In genomic region chr1:42738678-42739226, GRCh38 we compare ENCODE assay signal across 31 cellular contexts. TPM values are rescaled to one million over a fixed set of nuclear protein-coding genes. Genes with fewer than 3 reads are reported as not detected.
A peak's percentile ranks its signal among the peaks of the same experiment; 100 is the strongest.
DNase-seq lines count a peak whose midpoint lies in the region; FAIRE-seq and TF ChIP-seq lines count a peak whose summit lies in the region.
"Had no signal": no experiment of that assay in that cellular context is flagged by ENCODE, and none has a peak within 500 bp of the region (broad histone marks: within the 10 kb centered on the region; RNA-seq: fewer than 3 reads in every experiment).

No MANE protein-coding gene starts in this region.

- H3K36me3 Mint-ChIP-seq in activated T-helper 1 cell treated with anti-CD3 and anti-CD28 coated beads, Interleukin-12 subunit alpha, Interleukin-12 subunit beta, Interleukin-2, Interleukin-4 antibody, amounts not matched to agents 30 ng/mL and 10 ng/mL and 1 ng/mL, durations not matched to agents 14 hours and 24 hours and 36 hours (ENCODE audit: low read depth) = no peaks in the 10 kb centered on the region
- H3K36me3 Mint-ChIP-seq: CD8-positive, alpha-beta T cell had no signal

- H4K20me1 ChIP-seq in H1 (replicated peaks in 1 of 2; ENCODE audit: control insufficient read depth in 1 of 2, insufficient read depth in 2 of 2, low read length in 2 of 2) = peaks cover 0 to 4% of the 10 kb centered on the region in 2 experiments
- H4K20me1 ChIP-seq in osteoblast (ENCODE audit: insufficient read depth, low read length) = no peaks in the 10 kb centered on the region

- TF ChIP-seq CTCF in GM20000 (IDR thresholded peaks at IDR 0.05; ENCODE audit: extremely low read depth, missing control alignments) = no peak
- no peak for TF ChIP-seq CTCF in H1 (IDR thresholded peaks at IDR 0.05; ENCODE audit: control extremely low read depth in 1 of 3, insufficient read depth in 1 of 3, low read depth in 1 of 3, low read length in 3 of 3)
- no peak for TF ChIP-seq CTCF in osteoblast (IDR thresholded peaks at IDR 0.05; ENCODE audit: extremely low read depth, low read depth, low read length)

- peaks cover 6% of the 10 kb centered on the region for H3K4me1 Mint-ChIP-seq in activated T-helper 1 cell treated with anti-CD3 and anti-CD28 coated beads, Interleukin-12 subunit alpha, Interleukin-12 subunit beta, Interleukin-2, Interleukin-4 antibody, amounts not matched to agents 30 ng/mL and 10 ng/mL and 1 ng/mL, durations not matched to agents 14 hours and 24 hours and 36 hours (ENCODE audit: low read depth)

- H3K36me3 ChIP-seq in H1 (ENCODE audit: control insufficient read depth in 2 of 4, insufficient read depth in 4 of 4, low read length in 3 of 4) (no peaks in the 10 kb centered on the region), osteoblast (ENCODE audit: insufficient read depth, low read length) (no peaks in the 10 kb centered on the region)

- H3K4me3 ChIP-seq in H1 (ENCODE audit: extremely low read depth in 1 of 4, insufficient read depth in 2 of 4, low read depth in 3 of 4, low read length in 4 of 4) (no peak overlapping the region), osteoblast (ENCODE audit: insufficient read depth, low read length) (no peak overlapping the region)
- H3K4me3 ChIP-seq: A549, GM12878, K562, PC-9 had no signal

- peaks cover 0 to 40% (median 28%) of the 10 kb centered on the region in 4 experiments; a peak in 6 of 7 replicates for H3K4me1 ChIP-seq in H1 (replicated peaks in 1 of 4; ENCODE audit: control insufficient read depth in 3 of 4, insufficient read depth in 4 of 4, low read length in 3 of 4)
- H3K4me1 ChIP-seq in osteoblast (ENCODE audit: insufficient read depth, low read length) = no peaks in the 10 kb centered on the region
- H3K4me1 ChIP-seq: A549 had no signal

- peaks cover 5% of the 10 kb centered on the region; the same call in 1 of the 2 replicates for H3K23me2 ChIP-seq in H1 (ENCODE audit: low read depth, low read length)

- H3K27ac ChIP-seq in H1 (ENCODE audit: low read depth, low read length) (no peak overlapping the region), osteoblast (ENCODE audit: low read depth, low read length) (no peak overlapping the region)
- H3K27ac ChIP-seq: A549, PC-9 had no signal

- H3K4ac ChIP-seq in H1 (replicated peaks; ENCODE audit: insufficient read length, low read depth, low read length) = no peak overlapping the region

- H4K91ac ChIP-seq in H1 (replicated peaks; ENCODE audit: insufficient read length, low read length) = peak overlapping the region; percentile 16

- H2BK5ac ChIP-seq in H1 (ENCODE audit: low read depth, low read length) = peak overlapping the region; percentile 78; the same call in 1 of the 2 replicates

- H3K4me3 Mint-ChIP-seq in activated T-helper 1 cell treated with anti-CD3 and anti-CD28 coated beads, Interleukin-12 subunit alpha, Interleukin-12 subunit beta, Interleukin-2, Interleukin-4 antibody, amounts not matched to agents 30 ng/mL and 10 ng/mL and 1 ng/mL, durations not matched to agents 14 hours and 24 hours and 36 hours = no peak overlapping the region
- H3K4me3 Mint-ChIP-seq: CD8-positive, alpha-beta T cell had no signal

- POLR2A ChIA-PET in H1 (lab: Charles Lee; ENCODE audit: partially characterized antibody) = interaction anchor here (0.5 to 2.2 kb wide), 2 partner anchors 57 to 80 kb away, joined by 3 to 7 read pairs; partner anchors contain the start of gene YBX1

- H2AFZ ChIP-seq in H1 (ENCODE audit: low read length) (no peak overlapping the region), osteoblast (ENCODE audit: low read length) (no peak overlapping the region)
- H2AFZ ChIP-seq: PC-9 had no signal

- no peak for TF ChIP-seq EP300 in H1 (IDR thresholded peaks at IDR 0.05; ENCODE audit: borderline replicate concordance in 1 of 2, low read depth in 2 of 2, low read length in 2 of 2)

- no peak for TF ChIP-seq POLR2A in H1 (IDR thresholded peaks at IDR 0.05; ENCODE audit: control extremely low read depth in 1 of 2, low read depth in 2 of 2, low read length in 2 of 2)

- no peak overlapping the region for H2BK15ac ChIP-seq in H1 (ENCODE audit: low read length)

- H3K79me2 ChIP-seq in H1 (ENCODE audit: control insufficient read depth in 1 of 2, insufficient read depth in 2 of 2, low read length in 2 of 2) = no peaks in the 10 kb centered on the region
- no peaks in the 10 kb centered on the region for H3K79me2 ChIP-seq in osteoblast (ENCODE audit: insufficient read depth, low read length)

- peaks cover 3% of the 10 kb centered on the region; the same call in 1 of the 2 replicates for H3K79me1 ChIP-seq in H1 (ENCODE audit: low read depth, low read length)

- no peak overlapping the region for H3K23ac ChIP-seq in H1 (ENCODE audit: insufficient read length)

- H3K56ac ChIP-seq in H1 (replicated peaks; ENCODE audit: insufficient read length, low read depth, low read length) = no peak overlapping the region

- CTCF ChIA-PET in H1 (lab: Charles Lee; ENCODE audit: partially characterized antibody) = interaction anchor here (0.6 to 1.2 kb wide), 5 partner anchors 9 to 48 kb away, joined by 3 read pairs; no protein-coding TSS in a partner anchor

- H3K27me3 Mint-ChIP-seq in activated T-helper 1 cell treated with anti-CD3 and anti-CD28 coated beads, Interleukin-12 subunit alpha, Interleukin-12 subunit beta, Interleukin-2, Interleukin-4 antibody, amounts not matched to agents 30 ng/mL and 10 ng/mL and 1 ng/mL, durations not matched to agents 14 hours and 24 hours and 36 hours (ENCODE audit: insufficient read depth) = no peaks in the 10 kb centered on the region

- intact Hi-C loops in activated T-helper 1 cell treated with anti-CD3 and anti-CD28 coated beads, Interleukin-12 subunit alpha, Interleukin-12 subunit beta, Interleukin-2, Interleukin-4 antibody, amounts not matched to agents 30 ng/mL and 10 ng/mL and 1 ng/mL, durations not matched to agents 14 hours and 24 hours and 36 hours (cut with micrococcal nuclease) = no loop called here

- no peak overlapping the region for H3K27ac Mint-ChIP-seq in activated T-helper 1 cell treated with anti-CD3 and anti-CD28 coated beads, Interleukin-12 subunit alpha, Interleukin-12 subunit beta, Interleukin-2, Interleukin-4 antibody, amounts not matched to agents 30 ng/mL and 10 ng/mL and 1 ng/mL, durations not matched to agents 14 hours and 24 hours and 36 hours
- H3K27ac Mint-ChIP-seq: CD8-positive, alpha-beta T cell had no signal

- DNase-seq in GM20000 (ENCODE audit: low spot score) (peak; percentile 13), Kasumi-1 (lab: John Stamatoyannopoulos, UW) (peak; percentile 14 to 30), H1 (ENCODE audit: low read depth in 1 of 2, low spot score in 2 of 2) (no peak), osteoblast (ENCODE audit: insufficient read length, low spot score, missing footprints) (peak; percentile 89), iPS-NIHi7 (ENCODE audit: extremely low spot score) (no peak), activated T-cell treated with anti-CD3 and anti-CD28 coated beads for 4 hours (no peak)
- DNase-seq in activated T-helper 1 cell treated with anti-CD3 and anti-CD28 coated beads, Interleukin-12 subunit alpha, Interleukin-12 subunit beta, Interleukin-2, Interleukin-4 antibody, amounts not matched to agents 30 ng/mL and 10 ng/mL and 1 ng/mL, durations not matched to agents 14 hours and 24 hours and 36 hours (ENCODE audit: low spot score) = no peak
- DNase-seq: AML-193; Caco-2; CD8-positive, alpha-beta T cell; DMS79; EL; GDM1; MV-4-11; NCI-H1105; NCI-H146; NCI-H1930; NCI-H446; NCI-H526; NCI-H82; NK-92 treated with Interleukin-12 subunit alpha and Interleukin-12 subunit beta, amount 100 ng/mL, for 24 hours; PC-9; RPMI8226; SHP77 treated with DMSO at 0.1 percent for 48 hours had no signal

- no peak for FAIRE-seq in H1 (lab: Jason Lieb, UNC)
- FAIRE-seq: A549, GM12878, K562 had no signal

- H3K27me3 ChIP-seq in H1 (replicated peaks in 1 of 4; ENCODE audit: control insufficient read depth in 3 of 4, extremely low read depth in 1 of 4, insufficient read depth in 3 of 4, low read length in 3 of 4) (no peaks in the 10 kb centered on the region), osteoblast (ENCODE audit: insufficient read depth, low read length) (no peaks in the 10 kb centered on the region)

- H3K4me2 ChIP-seq in H1 (ENCODE audit: insufficient read depth in 1 of 2, low read depth in 2 of 2, low read length in 2 of 2) (peak overlapping the region in 1 of 2 experiments; percentile 77; a peak in 1 of 4 replicates), osteoblast (ENCODE audit: insufficient read depth, low read length) (no peak overlapping the region)
- H3K4me2 ChIP-seq: A549, PC-9 had no signal

- H4K5ac ChIP-seq in H1 (ENCODE audit: insufficient read length, low read depth, low read length) = no peak overlapping the region

- H3K9ac ChIP-seq in H1 (replicated peaks in 1 of 4; ENCODE audit: extremely low read depth in 1 of 4, low read depth in 3 of 4, low read length in 3 of 4) = no peak overlapping the region

- no peak overlapping the region for H2BK120ac ChIP-seq in H1 (replicated peaks; ENCODE audit: low read depth, low read length)

- TF ChIP-seq RAD21 in H1 (IDR thresholded peaks at IDR 0.05 in 1 of 2, conservative IDR thresholded peaks at IDR 0.05 in 1 of 2; ENCODE audit: low read depth in 2 of 2, low read length in 2 of 2) = no peak

- no peak overlapping the region for H2BK20ac ChIP-seq in H1 (ENCODE audit: low read length)

- H3K14ac ChIP-seq in H1 (ENCODE audit: insufficient read length) = no peak overlapping the region

- no peak overlapping the region for H4K8ac ChIP-seq in H1 (ENCODE audit: extremely low read depth, insufficient read depth, low read length)

- H3K18ac ChIP-seq in H1 (ENCODE audit: extremely low read depth, low read length) = no peak overlapping the region

- no peaks in the 10 kb centered on the region for H3K9me3 ChIP-seq in H1 (ENCODE audit: insufficient read depth in 2 of 2, low read depth in 1 of 2, low read length in 1 of 2)
- no peaks in the 10 kb centered on the region for H3K9me3 ChIP-seq in osteoblast (ENCODE audit: low read depth, low read length)
- H3K9me3 ChIP-seq: A549, Caco-2 had no signal

- H3K9me3 Mint-ChIP-seq in activated T-helper 1 cell treated with anti-CD3 and anti-CD28 coated beads, Interleukin-12 subunit alpha, Interleukin-12 subunit beta, Interleukin-2, Interleukin-4 antibody, amounts not matched to agents 30 ng/mL and 10 ng/mL and 1 ng/mL, durations not matched to agents 14 hours and 24 hours and 36 hours = no peaks in the 10 kb centered on the region
- H3K9me3 Mint-ChIP-seq: CD8-positive, alpha-beta T cell had no signal

- no peak overlapping the region for H2AK5ac ChIP-seq in H1 (ENCODE audit: low read depth, low read length)

- 90% methylated on average over 8 of the region's 8 CpGs; no CpG with 5 or more reads in 1 of the 2 experiments for WGBS in H1 (ENCODE audit: extremely low coverage in 1 of 2, insufficient coverage in 1 of 2, insufficient read length in 1 of 2, insufficient replicate concordance in 2 of 2, low coverage in 1 of 2, low lambda C conversion rate in 2 of 2, missing lambda C conversion rate in 1 of 2), 2 experiments

- H2BK12ac ChIP-seq in H1 (ENCODE audit: low read depth, low read length) = 0 out of 2 replicates have a peak overlapping the region, but pooled peaks have one; percentile 60

RNA-seq across cellular contexts. Expression of gene CLDN19, which starts 1.3 kb away (rescaled TPM):
- 9.7 and 12.1 TPM in 2 replicates for total RNA-seq in H1 (2021; fragmentation: NEBNext Ultra II Directional; extraction: Animal tissue kit (Norgen Biotek cat#: 25700))
- polyA plus RNA-seq in H1 (2011; rRNA removed) = 17.2 and 27.8 TPM in 2 replicates
- polyA plus RNA-seq in H1 (2011; cell fraction: cytosol; rRNA removed) = 19.5 TPM
- 22.5 TPM for polyA plus RNA-seq in H1 (2011; cell fraction: nucleus; rRNA removed)
- polyA plus RNA-seq in H1 (2012, experiment 1 of 2) = 8.1 to 15.1 TPM (median 13.1 TPM) in 4 replicates
- 11.9 TPM for polyA plus RNA-seq in H1 (2012, experiment 2 of 2)
- 10.3 TPM for polyA plus RNA-seq in H1 (2013, experiment 1 of 2)
- 11.9 TPM for polyA plus RNA-seq in H1 (2013, experiment 2 of 2)
- polyA minus RNA-seq in H1 (2011; rRNA and poly(A)+ RNA removed) = 11.2 and 12.8 TPM in 2 replicates
- 9.9 TPM for polyA minus RNA-seq in H1 (2011; cell fraction: cytosol; rRNA and poly(A)+ RNA removed)
- 10.9 TPM for polyA minus RNA-seq in H1 (2011; cell fraction: nucleus; rRNA and poly(A)+ RNA removed)
- not detected in 2 replicates for total RNA-seq in osteoblast
- total RNA-seq in activated T-helper 1 cell treated with anti-CD3 and anti-CD28 coated beads, Interleukin-12 subunit alpha, Interleukin-12 subunit beta, Interleukin-2, Interleukin-4 antibody, amounts not matched to agents 30 ng/mL and 10 ng/mL and 1 ng/mL, durations not matched to agents 14 hours and 24 hours and 36 hours = not detected in 2 replicates
- total RNA-seq: CD8-positive, alpha-beta T cell; GM12878; H4; HT1080; K562; LHCN-M2; MCF 10A; PC-9 had no signal
- polyA plus RNA-seq: GM12878, K562 had no signal

RNA-seq across cellular contexts. Expression of gene P3H1, which starts 28.1 kb away (rescaled TPM):
- total RNA-seq in H1 (2021; fragmentation: NEBNext Ultra II Directional; extraction: Animal tissue kit (Norgen Biotek cat#: 25700)) = 58.4 and 60.4 TPM in 2 replicates
- 87.5 and 90.7 TPM in 2 replicates for polyA plus RNA-seq in H1 (2011; rRNA removed)
- 70.9 TPM for polyA plus RNA-seq in H1 (2011; cell fraction: cytosol; rRNA removed)
- polyA plus RNA-seq in H1 (2011; cell fraction: nucleus; rRNA removed) = 228 TPM
- polyA plus RNA-seq in H1 (2012, experiment 1 of 2) = 35.4 to 52.4 TPM (median 51.1 TPM) in 4 replicates
- polyA plus RNA-seq in H1 (2012, experiment 2 of 2) = 37.1 TPM
- polyA plus RNA-seq in H1 (2013, experiment 1 of 2) = 108 TPM
- 90.7 TPM for polyA plus RNA-seq in H1 (2013, experiment 2 of 2)
- polyA minus RNA-seq in H1 (2011; rRNA and poly(A)+ RNA removed) = 56.4 and 57.1 TPM in 2 replicates
- 30.7 TPM for polyA minus RNA-seq in H1 (2011; cell fraction: cytosol; rRNA and poly(A)+ RNA removed)
- polyA minus RNA-seq in H1 (2011; cell fraction: nucleus; rRNA and poly(A)+ RNA removed) = 51.6 TPM
- total RNA-seq in osteoblast = 209 and 213 TPM in 2 replicates
- 44.9 and 51.4 TPM in 2 replicates for total RNA-seq in activated T-helper 1 cell treated with anti-CD3 and anti-CD28 coated beads, Interleukin-12 subunit alpha, Interleukin-12 subunit beta, Interleukin-2, Interleukin-4 antibody, amounts not matched to agents 30 ng/mL and 10 ng/mL and 1 ng/mL, durations not matched to agents 14 hours and 24 hours and 36 hours

RNA-seq across cellular contexts. Expression of gene C1orf50, which starts 28.3 kb away (rescaled TPM):
- total RNA-seq in H1 (2021; fragmentation: NEBNext Ultra II Directional; extraction: Animal tissue kit (Norgen Biotek cat#: 25700)) = 6.9 and 7.1 TPM in 2 replicates
- polyA plus RNA-seq in H1 (2011; rRNA removed) = 2.1 and 3.2 TPM in 2 replicates
- 4.0 TPM for polyA plus RNA-seq in H1 (2011; cell fraction: cytosol; rRNA removed)
- 1.5 TPM for polyA plus RNA-seq in H1 (2011; cell fraction: nucleus; rRNA removed)
- polyA plus RNA-seq in H1 (2012, experiment 1 of 2) = 2.5 to 6.3 TPM (median 3.1 TPM) in 4 replicates
- polyA plus RNA-seq in H1 (2012, experiment 2 of 2) = 0.60 TPM
- polyA plus RNA-seq in H1 (2013, experiment 1 of 2) = 2.6 TPM
- polyA plus RNA-seq in H1 (2013, experiment 2 of 2) = 2.3 TPM
- polyA minus RNA-seq in H1 (2011; rRNA and poly(A)+ RNA removed) = 2.2 and 3.3 TPM in 2 replicates
- 2.5 TPM for polyA minus RNA-seq in H1 (2011; cell fraction: cytosol; rRNA and poly(A)+ RNA removed)
- 3.0 TPM for polyA minus RNA-seq in H1 (2011; cell fraction: nucleus; rRNA and poly(A)+ RNA removed)
- total RNA-seq in osteoblast = 4.7 and 5.9 TPM in 2 replicates
- 6.4 and 7.6 TPM in 2 replicates for total RNA-seq in activated T-helper 1 cell treated with anti-CD3 and anti-CD28 coated beads, Interleukin-12 subunit alpha, Interleukin-12 subunit beta, Interleukin-2, Interleukin-4 antibody, amounts not matched to agents 30 ng/mL and 10 ng/mL and 1 ng/mL, durations not matched to agents 14 hours and 24 hours and 36 hours

RNA-seq across cellular contexts. Expression of gene TMEM269, which starts 46.0 kb away (rescaled TPM):
- total RNA-seq in H1 (2021; fragmentation: NEBNext Ultra II Directional; extraction: Animal tissue kit (Norgen Biotek cat#: 25700)) = 0.35 and 0.61 TPM in 2 replicates
- polyA plus RNA-seq in H1 (2011; rRNA removed) = 0.14 TPM in 2 replicates
- polyA plus RNA-seq in H1 (2011; cell fraction: cytosol; rRNA removed) = 0.19 TPM
- 0.29 TPM for polyA plus RNA-seq in H1 (2011; cell fraction: nucleus; rRNA removed)
- polyA plus RNA-seq in H1 (2012, experiment 1 of 2) = 0.10 to 0.39 TPM (median 0.20 TPM) in 4 replicates
- polyA plus RNA-seq in H1 (2012, experiment 2 of 2) = 0.08 TPM
- 0.12 TPM for polyA plus RNA-seq in H1 (2013, experiment 1 of 2)
- 0.13 TPM for polyA plus RNA-seq in H1 (2013, experiment 2 of 2)
- 0.22 and 0.24 TPM in 2 replicates for polyA minus RNA-seq in H1 (2011; rRNA and poly(A)+ RNA removed)
- not detected for polyA minus RNA-seq in H1 (2011; cell fraction: cytosol; rRNA and poly(A)+ RNA removed)
- polyA minus RNA-seq in H1 (2011; cell fraction: nucleus; rRNA and poly(A)+ RNA removed) = 0.20 TPM
- under 0.01 TPM in 2 replicates for total RNA-seq in osteoblast
- 0.12 and 0.29 TPM in 2 replicates for total RNA-seq in activated T-helper 1 cell treated with anti-CD3 and anti-CD28 coated beads, Interleukin-12 subunit alpha, Interleukin-12 subunit beta, Interleukin-2, Interleukin-4 antibody, amounts not matched to agents 30 ng/mL and 10 ng/mL and 1 ng/mL, durations not matched to agents 14 hours and 24 hours and 36 hours
- total RNA-seq: HT1080, LHCN-M2, MCF 10A had no signal

RNA-seq across cellular contexts. Expression of gene YBX1, which starts 56.5 kb away (rescaled TPM):
- total RNA-seq in H1 (2021; fragmentation: NEBNext Ultra II Directional; extraction: Animal tissue kit (Norgen Biotek cat#: 25700)) = 1,219 and 1,248 TPM in 2 replicates
- polyA plus RNA-seq in H1 (2011; rRNA removed) = 438 and 476 TPM in 2 replicates
- polyA plus RNA-seq in H1 (2011; cell fraction: cytosol; rRNA removed) = 1,002 TPM
- polyA plus RNA-seq in H1 (2011; cell fraction: nucleus; rRNA removed) = 864 TPM
- polyA plus RNA-seq in H1 (2012, experiment 1 of 2) = 1,144 to 1,314 TPM (median 1,258 TPM) in 4 replicates
- polyA plus RNA-seq in H1 (2012, experiment 2 of 2) = 645 TPM
- polyA plus RNA-seq in H1 (2013, experiment 1 of 2) = 1,303 TPM
- polyA plus RNA-seq in H1 (2013, experiment 2 of 2) = 1,245 TPM
- polyA minus RNA-seq in H1 (2011; rRNA and poly(A)+ RNA removed) = 230 and 291 TPM in 2 replicates
- polyA minus RNA-seq in H1 (2011; cell fraction: cytosol; rRNA and poly(A)+ RNA removed) = 523 TPM
- 554 TPM for polyA minus RNA-seq in H1 (2011; cell fraction: nucleus; rRNA and poly(A)+ RNA removed)
- total RNA-seq in osteoblast = 481 and 491 TPM in 2 replicates
- 774 and 780 TPM in 2 replicates for total RNA-seq in activated T-helper 1 cell treated with anti-CD3 and anti-CD28 coated beads, Interleukin-12 subunit alpha, Interleukin-12 subunit beta, Interleukin-2, Interleukin-4 antibody, amounts not matched to agents 30 ng/mL and 10 ng/mL and 1 ng/mL, durations not matched to agents 14 hours and 24 hours and 36 hours

Comparison
In these comparisons a context has a peak if more than half of its experiments do, and no peak if none do; other contexts are left out.
1. DNase-seq: peak in GM20000 (single experiment), Kasumi-1 (2 of 2) and osteoblast (single experiment); none in H1 (0 of 2), activated T-helper 1 cell treated with anti-CD3 and anti-CD28 coated beads, Interleukin-12 subunit alpha, Interleukin-12 subunit beta, Interleukin-2, Interleukin-4 antibody, amounts not matched to agents 30 ng/mL and 10 ng/mL and 1 ng/mL, durations not matched to agents 14 hours and 24 hours and 36 hours (single experiment), iPS-NIHi7 (single experiment) and activated T-cell treated with anti-CD3 and anti-CD28 coated beads for 4 hours (single experiment).
2. RNA of gene CLDN19, which starts 1.3 kb away (total RNA-seq): 9.7 to 12.1 TPM in H1; not detected in osteoblast and not detected in activated T-helper 1 cell treated with anti-CD3 and anti-CD28 coated beads, Interleukin-12 subunit alpha, Interleukin-12 subunit beta, Interleukin-2, Interleukin-4 antibody, amounts not matched to agents 30 ng/mL and 10 ng/mL and 1 ng/mL, durations not matched to agents 14 hours and 24 hours and 36 hours; every median in the first group is over 10 times any median in the second.